ENCODE assay signal across 19 cellular contexts in genomic region chr17:55632893-55633292, GRCh38.
DNase-seq lines count a peak whose midpoint lies in the region; ATAC-seq and TF ChIP-seq lines count a peak whose summit lies in the region.
"Had no signal": no experiment of that assay in that cellular context is flagged by ENCODE, and none has a peak within 500 bp of the region (broad histone marks: within the 10 kb centered on the region; RNA-seq: fewer than 3 reads in every experiment).

No MANE protein-coding gene starts in this region.

- no peak overlapping the region for H3K9ac ChIP-seq in colonic mucosa (ENCODE audit: low read depth in 2 of 2, low read length in 2 of 2)

- H3K4me3 ChIP-seq in astrocyte of the cerebellum (ENCODE audit: low read depth, low read length) (no peak overlapping the region), fibroblast of mammary gland (ENCODE audit: control insufficient read depth, low read depth, low read length) (no peak overlapping the region), colonic mucosa (no peak overlapping the region)
- H3K4me3 ChIP-seq: GM12878 had no signal

- in situ Hi-C loops in astrocyte of the cerebellum (cut with HindIII; ENCODE audit: low sequenced_read_pairs), result no loop called here

- peaks cover 24% of the 10 kb centered on the region for H3K4me1 Mint-ChIP-seq in nephron progenitor cell
- H3K4me1 Mint-ChIP-seq: IgD-negative memory B cell had no signal

- intact Hi-C loops in colonic mucosa (cut with DNase I), result no loop called here

- no peak overlapping the region for H3K27ac Mint-ChIP-seq in nephron progenitor cell
- H3K27ac Mint-ChIP-seq: IgD-negative memory B cell had no signal

- peaks cover 4% of the 10 kb centered on the region for H3K9me3 Mint-ChIP-seq in nephron progenitor cell
- H3K9me3 Mint-ChIP-seq: IgD-negative memory B cell had no signal

- H3K9me3 ChIP-seq in colonic mucosa, result no peaks in the 10 kb centered on the region

- peaks cover 7% of the 10 kb centered on the region for H3K27me3 Mint-ChIP-seq in nephron progenitor cell (ENCODE audit: low read depth, poor library complexity)

- no peaks in the 10 kb centered on the region for H3K36me3 Mint-ChIP-seq in nephron progenitor cell (ENCODE audit: low read depth)
- H3K36me3 Mint-ChIP-seq: CD14-positive monocyte had no signal

- H3K36me3 ChIP-seq in colonic mucosa, result no peaks in the 10 kb centered on the region

- DNase-seq in DMS 273 treated with DMSO at 0.1 percent for 48 hours (lab: John Stamatoyannopoulos, UW) (peak; percentile 30), astrocyte of the cerebellum (ENCODE audit: low read depth) (peak; percentile 32), fibroblast of mammary gland (ENCODE audit: low read depth) (peak; percentile 58), colonic mucosa (no peak), GOT3 (lab: John Stamatoyannopoulos, UW) (no peak), nephron progenitor cell (no peak)
- DNase-seq: COR-L47; DMS53; NCI-H1436 treated with DMSO at 0.1 percent for 48 hours; NCI-H2107; NCI-H226; NCI-H526 treated with DMSO at 0.1 percent for 48 hours; NK-92 treated with Interleukin-12 subunit alpha and Interleukin-12 subunit beta, amount 100 ng/mL, for 24 hours; OCI-M1 had no signal

- ATAC-seq in HG02571 (IDR thresholded peaks at IDR 0.05; ENCODE audit: unreplicated experiment), result no peak
- ATAC-seq: GM12878 had no signal

- H3K4me1 ChIP-seq in colonic mucosa, result no peaks in the 10 kb centered on the region

- no peaks in the 10 kb centered on the region for H3K27me3 ChIP-seq in colonic mucosa

- H3K27ac ChIP-seq in colonic mucosa, result no peak overlapping the region
- H3K27ac ChIP-seq: RWPE1 had no signal

- TF ChIP-seq CTCF in astrocyte of the cerebellum (IDR thresholded peaks at IDR 0.05; ENCODE audit: low read depth, low read length, missing control alignments), result no peak
- TF ChIP-seq CTCF in fibroblast of mammary gland (conservative IDR thresholded peaks at IDR 0.05; ENCODE audit: control insufficient read depth, insufficient read depth, low read depth, low read length), result no peak
- no peak for TF ChIP-seq CTCF in colonic mucosa (IDR thresholded peaks at IDR 0.05)
- no peak for TF ChIP-seq CTCF in nephron progenitor cell (IDR thresholded peaks at IDR 0.05)

- H3K4me3 Mint-ChIP-seq in nephron progenitor cell, result no peak overlapping the region
- H3K4me3 Mint-ChIP-seq: CD14-positive monocyte, IgD-negative memory B cell had no signal

Comparison
In these comparisons a context has a peak if more than half of its experiments do, and no peak if none do; other contexts are left out.
1. DNase-seq: peak in DMS 273 treated with DMSO at 0.1 percent for 48 hours (single experiment), astrocyte of the cerebellum (single experiment) and fibroblast of mammary gland (single experiment); none in colonic mucosa (single experiment), GOT3 (single experiment) and nephron progenitor cell (single experiment).